18 cellular contexts compared by ENCODE assay signal in the genomic region with DNA sequence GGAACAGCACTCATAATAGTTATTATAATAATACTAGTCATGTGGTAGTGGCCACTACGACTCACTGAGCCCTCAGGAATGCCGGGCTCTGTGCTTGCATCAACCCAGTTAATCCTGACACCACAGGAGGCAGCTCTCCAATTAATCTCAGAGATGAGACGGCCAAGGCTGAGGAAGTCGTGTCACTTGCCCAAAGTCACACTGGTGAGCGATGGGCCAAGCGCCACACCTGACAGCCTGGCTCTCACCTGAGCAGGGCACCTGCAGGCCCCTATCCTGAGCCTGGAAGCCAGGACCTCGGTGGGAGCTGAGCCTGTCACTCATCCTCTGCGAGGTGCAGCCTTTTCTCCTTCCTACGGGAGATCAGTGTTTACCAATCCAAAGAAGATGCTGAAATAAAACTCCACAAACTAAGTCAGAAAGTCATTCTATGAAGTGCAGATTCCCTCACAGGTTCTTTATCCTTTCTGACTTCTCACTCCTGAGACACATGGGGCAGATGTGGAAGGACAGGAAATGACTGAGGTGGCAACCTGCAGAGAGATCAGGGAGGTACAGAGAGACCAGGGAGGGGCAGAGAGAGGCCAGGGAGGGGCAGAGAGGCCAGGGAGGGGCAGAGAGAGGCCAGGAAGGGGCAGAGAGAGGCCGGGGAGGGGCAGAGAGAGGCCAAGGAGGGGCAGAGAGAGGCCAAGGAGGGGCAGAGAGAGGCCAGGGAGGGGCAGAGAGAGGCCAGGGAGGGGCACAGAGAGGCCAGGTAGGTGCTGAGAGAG. TPM values are rescaled to one million over a fixed set of nuclear protein-coding genes. Genes with fewer than 3 reads are reported as not detected.
A peak's percentile ranks its signal among the peaks of the same experiment; 100 is the strongest.
DNase-seq lines count a peak whose midpoint lies in the region; ATAC-seq and TF ChIP-seq lines count a peak whose summit lies in the region.
"Had no signal": no experiment of that assay in that cellular context is flagged by ENCODE, and none has a peak within 500 bp of the region (broad histone marks: within the 10 kb centered on the region; RNA-seq: fewer than 3 reads in every experiment).

No MANE protein-coding gene starts in this region.

- peak overlapping the region; percentile 48 for H3K4me3 Mint-ChIP-seq in endothelial cell (ENCODE audit: unreplicated experiment)

- H3K27me3 Mint-ChIP-seq in endothelial cell (ENCODE audit: unreplicated experiment) = peaks cover 8% of the 10 kb centered on the region

- H4K20me1 ChIP-seq in BLaER1 (no peaks in the 10 kb centered on the region), osteoblast (ENCODE audit: insufficient read depth, low read length) (no peaks in the 10 kb centered on the region)

- H3K36me3 Mint-ChIP-seq in endothelial cell (ENCODE audit: low read depth, unreplicated experiment) = peaks cover 23% of the 10 kb centered on the region

- no peaks in the 10 kb centered on the region for H3K36me3 ChIP-seq in BLaER1
- peaks cover 90% of the 10 kb centered on the region for H3K36me3 ChIP-seq in KOPT-K1 (ENCODE audit: insufficient read depth, low read length)
- H3K36me3 ChIP-seq in osteoblast (ENCODE audit: insufficient read depth, low read length) = no peaks in the 10 kb centered on the region
- H3K36me3 ChIP-seq: adrenal gland had no signal

- H2AFZ ChIP-seq in osteoblast (ENCODE audit: low read length) = no peak overlapping the region

- H3K4me1 ChIP-seq in BLaER1 = peaks cover 43% of the 10 kb centered on the region
- H3K4me1 ChIP-seq in osteoblast (ENCODE audit: insufficient read depth, low read length) = no peaks in the 10 kb centered on the region
- H3K4me1 ChIP-seq: adrenal gland had no signal

- no peaks in the 10 kb centered on the region for H3K9me3 Mint-ChIP-seq in endothelial cell (ENCODE audit: unreplicated experiment)

- no peaks in the 10 kb centered on the region for H3K79me2 ChIP-seq in osteoblast (ENCODE audit: insufficient read depth, low read length)

- H3K4me3 ChIP-seq in BLaER1 = no peak overlapping the region
- H3K4me3 ChIP-seq in osteoblast (ENCODE audit: insufficient read depth, low read length) = no peak overlapping the region
- H3K4me3 ChIP-seq: adrenal gland, coronary artery had no signal

- H3K9me3 ChIP-seq in BLaER1 (no peaks in the 10 kb centered on the region), KOPT-K1 (ENCODE audit: insufficient read depth, low read length, poor library complexity, severe bottlenecking) (peaks cover 5% of the 10 kb centered on the region), osteoblast (ENCODE audit: low read depth, low read length) (no peaks in the 10 kb centered on the region)
- H3K9me3 ChIP-seq: adrenal gland had no signal

- peaks cover 2% of the 10 kb centered on the region for H3K4me1 Mint-ChIP-seq in endothelial cell (ENCODE audit: unreplicated experiment)

- no peak for TF ChIP-seq CTCF in endothelial cell (IDR thresholded peaks at IDR 0.05; ENCODE audit: unreplicated experiment)
- TF ChIP-seq CTCF in osteoblast (IDR thresholded peaks at IDR 0.05; ENCODE audit: extremely low read depth, low read depth, low read length) = no peak

- H3K4me2 ChIP-seq in BLaER1 (no peak overlapping the region), osteoblast (ENCODE audit: insufficient read depth, low read length) (no peak overlapping the region)

- DNase-seq in endothelial cell (ENCODE audit: low spot score) (no peak), osteoblast (ENCODE audit: insufficient read length, low spot score, missing footprints) (peak; percentile 77), NCI-H69 (lab: John Stamatoyannopoulos, UW) (no peak), epidermal melanocyte (ENCODE audit: insufficient read length, low spot score) (no peak), NCI-H1930 (lab: John Stamatoyannopoulos, UW) (no peak)
- DNase-seq: activated CD4-positive, alpha-beta T cell treated with anti-CD3 and anti-CD28 coated beads for 4 hours; adrenal gland; C1 segment of cervical spinal cord; DMS79 treated with DMSO at 0.1 percent for 48 hours; Kasumi-1; mesenchymal stem cell; NCI-H2081; NK-92 treated with Interleukin-12 subunit alpha and Interleukin-12 subunit beta, amount 100 ng/mL, for 24 hours had no signal

- H3K27ac ChIP-seq in BLaER1 (0 out of 2 replicates have a peak overlapping the region, but pooled peaks have one; percentile 30), KOPT-K1 (ENCODE audit: low read depth, low read length, poor library complexity, severe bottlenecking) (peak overlapping the region; percentile 70), osteoblast (ENCODE audit: low read depth, low read length) (no peak overlapping the region)
- H3K27ac ChIP-seq: adrenal gland, coronary artery had no signal

- no peaks in the 10 kb centered on the region for H3K27me3 ChIP-seq in BLaER1
- H3K27me3 ChIP-seq in osteoblast (ENCODE audit: insufficient read depth, low read length) = no peaks in the 10 kb centered on the region

- H3K27ac Mint-ChIP-seq in endothelial cell (ENCODE audit: unreplicated experiment) = no peak overlapping the region

- no peak overlapping the region for H3K9ac ChIP-seq in BLaER1

- ATAC-seq in GM19328 (IDR thresholded peaks at IDR 0.05; ENCODE audit: unreplicated experiment) = no peak

RNA-seq across cellular contexts. Expression of a gene that starts 38.6 kb away (rescaled TPM):
- total RNA-seq in endothelial cell (ENCODE audit: unreplicated experiment) (2.4 TPM), osteoblast (not detected in 2 replicates)
- total RNA-seq: fibroblast of lung had no signal
